In the genomic region with DNA sequence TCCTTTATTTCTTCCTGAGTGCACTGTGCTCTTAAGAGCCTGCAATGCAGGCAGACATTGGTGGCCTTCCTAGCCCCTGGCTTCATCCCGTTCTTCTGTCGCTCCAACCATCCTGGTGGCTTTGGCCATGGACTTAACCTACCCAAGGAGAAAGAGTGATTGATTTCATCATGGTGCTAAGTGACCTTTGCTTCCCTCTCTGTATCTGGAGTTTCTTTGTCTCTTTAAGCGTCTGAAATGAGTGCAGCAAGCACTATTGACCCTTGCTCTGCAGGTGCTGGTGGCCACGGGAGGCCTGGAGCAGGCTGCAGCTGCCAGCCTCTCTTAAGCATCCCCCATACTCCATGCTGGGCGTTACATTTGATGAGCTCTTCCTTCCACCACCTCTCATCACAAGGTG, we compare ENCODE assay signal across 25 cellular contexts.
DNase-seq lines count a peak whose midpoint lies in the region; ATAC-seq and TF ChIP-seq lines count a peak whose summit lies in the region.
"Had no signal": no experiment of that assay in that cellular context is flagged by ENCODE, and none has a peak within 500 bp of the region (broad histone marks: within the 10 kb centered on the region; RNA-seq: fewer than 3 reads in every experiment).

No MANE protein-coding gene starts in this region.

- DNase-seq in COLO668 (lab: John Stamatoyannopoulos, UW; ENCODE audit: unreplicated experiment) = peak; percentile 48
- peak; percentile 93 for DNase-seq in NCI-H146 (lab: John Stamatoyannopoulos, UW)
- peak; percentile 66 for DNase-seq in endodermal cell
- peak; percentile 36 for DNase-seq in retina
- DNase-seq in WERI-Rb-1 = no peak
- DNase-seq in hepatic stellate cell (ENCODE audit: low spot score) = no peak
- DNase-seq: activated CD8-positive, alpha-beta memory T cell treated with anti-CD3 and anti-CD28 coated beads, Interleukin-2, amount 10 ng/mL, durations not matched to agents 7 days and 5 days; activated gamma-delta T cell; activated naive CD8-positive, alpha-beta T cell treated with anti-CD3 and anti-CD28 coated beads for 36 hours; activated T-cell treated with anti-CD3 and anti-CD28 coated beads, Interleukin-2, amount 50 U/mL, for 4 hours; anterior cingulate cortex; COR-L47; DMS79; GDM1; hippocampal formation; NCI-H1092 treated with DMSO at 0.1 percent for 48 hours; NCI-H2081; NCI-H2227 treated with DMSO at 0.1 percent for 48 hours; OCI-M1; right cardiac atrium; spleen; stimulated activated CD4-positive, alpha-beta T cell treated with anti-CD3 and anti-CD28 coated beads, Interleukin-2, amount 100 ng/mL, for 24 hours; stimulated activated naive CD8-positive, alpha-beta T cell treated with anti-CD3 and anti-CD28 coated beads, Interleukin-15, amount 100 ng/mL, for 72 hours had no signal

- 76 to 79% methylated on average over 5 of the region's 5 CpGs for WGBS in endodermal cell (ENCODE audit: insufficient coverage in 1 of 2, insufficient read length in 1 of 2), 2 experiments

- peaks cover 4% of the 10 kb centered on the region for H3K4me1 ChIP-seq in endodermal cell (ENCODE audit: control insufficient read depth, insufficient read depth, low read length)

- no peak overlapping the region for H3K27ac ChIP-seq in endodermal cell (ENCODE audit: low read depth, low read length)
- H3K27ac ChIP-seq in WERI-Rb-1 = no peak overlapping the region
- H3K27ac ChIP-seq: gastroesophageal sphincter, spleen had no signal

- H3K36me3 ChIP-seq in endodermal cell (ENCODE audit: control insufficient read depth, insufficient read depth, low read length) = no peaks in the 10 kb centered on the region
- peaks cover 10% of the 10 kb centered on the region for H3K36me3 ChIP-seq in WERI-Rb-1
- H3K36me3 ChIP-seq: gastroesophageal sphincter, spleen had no signal

- H3K9ac ChIP-seq in endodermal cell (ENCODE audit: extremely low read depth, low read length, poor library complexity, severe bottlenecking) = no peak overlapping the region

- peaks cover 5% of the 10 kb centered on the region for H3K27me3 Mint-ChIP-seq in endodermal cell (ENCODE audit: insufficient read depth)

- no peak for ATAC-seq in HG03045 (IDR thresholded peaks at IDR 0.05; ENCODE audit: unreplicated experiment)
- ATAC-seq: activated CD8-positive, alpha-beta memory T cell treated with anti-CD3 and anti-CD28 coated beads, Interleukin-2, amount 10 ng/mL, durations not matched to agents 7 days and 5 days; activated T-cell treated with anti-CD3 and anti-CD28 coated beads, Interleukin-2, amount 50 U/mL, for 4 hours; gastroesophageal sphincter; right cardiac atrium; stimulated activated naive CD8-positive, alpha-beta T cell treated with anti-CD3 and anti-CD28 coated beads, Interleukin-15, amount 100 ng/mL, for 72 hours had no signal

- H3K36me3 Mint-ChIP-seq in endodermal cell (ENCODE audit: low read depth) = peaks cover 10% of the 10 kb centered on the region
- H3K36me3 Mint-ChIP-seq: activated CD8-positive, alpha-beta memory T cell treated with anti-CD3 and anti-CD28 coated beads, Interleukin-2, amount 10 ng/mL, durations not matched to agents 7 days and 5 days; activated naive CD8-positive, alpha-beta T cell treated with anti-CD3 and anti-CD28 coated beads for 36 hours had no signal

- TF ChIP-seq CTCF in endodermal cell (conservative IDR thresholded peaks at IDR 0.05) (no peak), WERI-Rb-1 (IDR thresholded peaks at IDR 0.05; ENCODE audit: low read depth, low read length) (no peak)

- peak overlapping the region; percentile 74 for H3K4me3 Mint-ChIP-seq in endodermal cell
- H3K4me3 Mint-ChIP-seq: activated CD8-positive, alpha-beta memory T cell treated with anti-CD3 and anti-CD28 coated beads, Interleukin-2, amount 10 ng/mL, durations not matched to agents 7 days and 5 days; activated naive CD8-positive, alpha-beta T cell treated with anti-CD3 and anti-CD28 coated beads for 36 hours; activated T-cell treated with anti-CD3 and anti-CD28 coated beads, Interleukin-2, amount 50 U/mL, for 4 hours; stimulated activated naive CD8-positive, alpha-beta T cell treated with anti-CD3 and anti-CD28 coated beads, Interleukin-15, amount 100 ng/mL, for 72 hours had no signal

- no peak overlapping the region for H3K27ac Mint-ChIP-seq in endodermal cell
- H3K27ac Mint-ChIP-seq: activated CD8-positive, alpha-beta memory T cell treated with anti-CD3 and anti-CD28 coated beads, Interleukin-2, amount 10 ng/mL, durations not matched to agents 7 days and 5 days; activated naive CD8-positive, alpha-beta T cell treated with anti-CD3 and anti-CD28 coated beads for 36 hours; stimulated activated naive CD8-positive, alpha-beta T cell treated with anti-CD3 and anti-CD28 coated beads, Interleukin-15, amount 100 ng/mL, for 72 hours had no signal

- H3K9me3 ChIP-seq in endodermal cell (ENCODE audit: control insufficient read depth, low read length) (no peaks in the 10 kb centered on the region), WERI-Rb-1 (ENCODE audit: severe bottlenecking) (no peaks in the 10 kb centered on the region)
- H3K9me3 ChIP-seq: gastroesophageal sphincter, spleen had no signal

- H3K4me3 ChIP-seq in endodermal cell (ENCODE audit: low read length) = no peak overlapping the region
- H3K4me3 ChIP-seq in WERI-Rb-1 (ENCODE audit: low read depth, low read length) = no peak overlapping the region
- H3K4me3 ChIP-seq: gastroesophageal sphincter, spleen had no signal

- peaks cover 28% of the 10 kb centered on the region for H3K4me1 Mint-ChIP-seq in endodermal cell

- H3K9me3 Mint-ChIP-seq in endodermal cell = no peaks in the 10 kb centered on the region
- H3K9me3 Mint-ChIP-seq: activated naive CD8-positive, alpha-beta T cell treated with anti-CD3 and anti-CD28 coated beads for 36 hours; activated T-cell treated with anti-CD3 and anti-CD28 coated beads, Interleukin-2, amount 50 U/mL, for 4 hours; stimulated activated naive CD8-positive, alpha-beta T cell treated with anti-CD3 and anti-CD28 coated beads, Interleukin-15, amount 100 ng/mL, for 72 hours had no signal

- H3K27me3 ChIP-seq in endodermal cell (ENCODE audit: control insufficient read depth, insufficient read depth, low read length, poor library complexity, severe bottlenecking) = peaks cover 16% of the 10 kb centered on the region
- no peaks in the 10 kb centered on the region for H3K27me3 ChIP-seq in WERI-Rb-1 (ENCODE audit: insufficient read depth, low read depth, severe bottlenecking)

Comparison
In these comparisons a context has a peak if more than half of its experiments do, and no peak if none do; other contexts are left out.
1. DNase-seq: peak in COLO668 (single experiment), NCI-H146 (single experiment), endodermal cell (single experiment) and retina (single experiment); none in WERI-Rb-1 (single experiment) and hepatic stellate cell (single experiment).